15 cellular contexts compared by ENCODE assay signal in the genomic region with DNA sequence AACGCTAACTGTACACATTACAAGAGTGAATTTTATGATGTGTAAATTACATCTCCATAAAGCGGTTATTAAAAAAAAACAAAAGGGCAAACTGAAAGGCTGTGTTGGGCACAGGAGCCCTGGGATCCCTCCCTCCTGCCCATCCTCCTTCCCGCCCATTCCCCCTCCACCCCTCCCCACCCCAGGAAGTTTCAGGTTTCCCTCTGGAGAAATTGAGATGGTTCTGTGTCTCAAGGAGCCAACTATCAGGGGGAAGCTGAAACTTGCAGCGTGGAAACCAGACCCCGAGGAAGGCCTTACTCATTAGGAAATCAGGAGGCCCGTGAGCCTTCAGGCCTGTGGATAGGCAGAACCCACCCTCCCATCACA. TPM values are rescaled to one million over a fixed set of nuclear protein-coding genes. Genes with fewer than 3 reads are reported as not detected.
DNase-seq lines count a peak whose midpoint lies in the region; ATAC-seq and TF ChIP-seq lines count a peak whose summit lies in the region.
"Had no signal": no experiment of that assay in that cellular context is flagged by ENCODE, and none has a peak within 500 bp of the region (broad histone marks: within the 10 kb centered on the region; RNA-seq: fewer than 3 reads in every experiment).

No MANE protein-coding gene starts in this region.

- TF ChIP-seq CTCF in HEK293 (tag by site-specific recombination; IDR thresholded peaks at IDR 0.05) (no peak), astrocyte of the spinal cord (IDR thresholded peaks at IDR 0.05; ENCODE audit: low read depth, low read length) (no peak), psoas muscle (IDR thresholded peaks at IDR 0.05) (no peak)

- H3K36me3 ChIP-seq in HEK293 (ENCODE audit: control insufficient read depth in 2 of 2, insufficient read depth in 1 of 2, low read length in 2 of 2): peaks cover 22 to 63% of the 10 kb centered on the region in 2 experiments; a peak in 2 of 3 replicates
- peaks cover 0 to 61% of the 10 kb centered on the region in 2 donors for H3K36me3 ChIP-seq in psoas muscle (ENCODE audit: insufficient read depth in 1 of 2, low read depth in 1 of 2)

- H3K27ac ChIP-seq in HEK293 (ENCODE audit: extremely low read depth, low read depth, low read length) (peak overlapping the region; percentile 53; the same call in 1 of the 2 replicates), psoas muscle (peak overlapping the region; percentile 79)
- H3K27ac ChIP-seq: pancreas, SJCRH30 had no signal

- H3K9me3 ChIP-seq in HEK293 (ENCODE audit: control insufficient read depth, insufficient read depth, low read depth, low read length) (no peaks in the 10 kb centered on the region), psoas muscle (no peaks in the 10 kb centered on the region)
- H3K9me3 ChIP-seq: pancreas, SJCRH30 had no signal

- peak; percentile 45 for DNase-seq in astrocyte of the spinal cord (ENCODE audit: low read depth, low spot score)
- peak; percentile 67 for DNase-seq in iris pigment epithelial cell (ENCODE audit: low read depth)
- no peak for DNase-seq in psoas muscle
- DNase-seq in A172 (ENCODE audit: low spot score): no peak
- DNase-seq in activated CD4-positive, alpha-beta T cell treated with anti-CD3 and anti-CD28 coated beads, Interleukin-2, amount 50 U/mL, for 1 hour: no peak
- no peak for DNase-seq in stimulated activated naive CD4-positive, alpha-beta T cell (lab: John Stamatoyannopoulos, UW)
- DNase-seq: activated T-cell treated with anti-CD3 and anti-CD28 coated beads, Interleukin-2, amount 50 U/mL, for 48 hours; caudate nucleus; midbrain; NCI-H1436; NCI-H446; SJCRH30 had no signal

- intact Hi-C loops in psoas muscle (cut with DNase I): no loop called here

- no peak overlapping the region for H3K4me3 ChIP-seq in HEK293 (ENCODE audit: low read depth, low read length)
- H3K4me3 ChIP-seq in astrocyte of the spinal cord (ENCODE audit: low read depth, low read length): no peak overlapping the region
- no peak overlapping the region for H3K4me3 ChIP-seq in psoas muscle
- H3K4me3 ChIP-seq: pancreas, SJCRH30 had no signal

- 25 to 45% (median 30%) methylated on average over 6 of the region's 6 CpGs for whole genome bisulfite sequencing in psoas muscle, 3 donors

- H3K4me1 ChIP-seq in HEK293 (ENCODE audit: control insufficient read depth, insufficient read depth, low read length): peaks cover 4% of the 10 kb centered on the region; the same call in 1 of the 2 replicates
- H3K4me1 ChIP-seq in psoas muscle: peaks cover 49% of the 10 kb centered on the region
- H3K4me1 ChIP-seq: SJCRH30 had no signal

- in situ Hi-C loops in astrocyte of the spinal cord (cut with HindIII; ENCODE audit: low sequenced_read_pairs): no loop called here

- POLR2A ChIA-PET in HEK293 (lab: Yijun Ruan, JAX): no interaction called here

- CTCF ChIA-PET in HEK293 (lab: Yijun Ruan, JAX): no interaction called here

- no peaks in the 10 kb centered on the region for H3K27me3 ChIP-seq in psoas muscle (ENCODE audit: insufficient read depth in 3 of 3, low read length in 2 of 3)
- H3K27me3 ChIP-seq: pancreas, SJCRH30 had no signal

- ATAC-seq in psoas muscle (peak; percentile 50 to 70 (median 61)), HG03175 (IDR thresholded peaks at IDR 0.05; ENCODE audit: unreplicated experiment) (no peak)
- ATAC-seq: pancreas had no signal

TF ChIP-seq in HEK293, 187 proteins besides CTCF, POLR2A, EP300 and RAD21:
- peak; percentile 77 for TF ChIP-seq ZBTB8A (tag by site-specific recombination; IDR thresholded peaks at IDR 0.05)
- TF ChIP-seq, protein P1, sequence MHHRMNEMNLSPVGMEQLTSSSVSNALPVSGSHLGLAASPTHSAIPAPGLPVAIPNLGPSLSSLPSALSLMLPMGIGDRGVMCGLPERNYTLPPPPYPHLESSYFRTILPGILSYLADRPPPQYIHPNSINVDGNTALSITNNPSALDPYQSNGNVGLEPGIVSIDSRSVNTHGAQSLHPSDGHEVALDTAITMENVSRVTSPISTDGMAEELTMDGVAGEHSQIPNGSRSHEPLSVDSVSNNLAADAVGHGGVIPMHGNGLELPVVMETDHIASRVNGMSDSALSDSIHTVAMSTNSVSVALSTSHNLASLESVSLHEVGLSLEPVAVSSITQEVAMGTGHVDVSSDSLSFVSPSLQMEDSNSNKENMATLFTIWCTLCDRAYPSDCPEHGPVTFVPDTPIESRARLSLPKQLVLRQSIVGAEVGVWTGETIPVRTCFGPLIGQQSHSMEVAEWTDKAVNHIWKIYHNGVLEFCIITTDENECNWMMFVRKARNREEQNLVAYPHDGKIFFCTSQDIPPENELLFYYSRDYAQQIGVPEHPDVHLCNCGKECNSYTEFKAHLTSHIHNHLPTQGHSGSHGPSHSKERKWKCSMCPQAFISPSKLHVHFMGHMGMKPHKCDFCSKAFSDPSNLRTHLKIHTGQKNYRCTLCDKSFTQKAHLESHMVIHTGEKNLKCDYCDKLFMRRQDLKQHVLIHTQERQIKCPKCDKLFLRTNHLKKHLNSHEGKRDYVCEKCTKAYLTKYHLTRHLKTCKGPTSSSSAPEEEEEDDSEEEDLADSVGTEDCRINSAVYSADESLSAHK (tag by site-specific recombination; IDR thresholded peaks at IDR 0.05): peak; percentile 77
- TF ChIP-seq ZNF549 (tag by site-specific recombination; IDR thresholded peaks at IDR 0.05): no peak
- TF ChIP-seq ZFP37 (tag by site-specific recombination; IDR thresholded peaks at IDR 0.05): no peak
- TF ChIP-seq, protein P2, sequence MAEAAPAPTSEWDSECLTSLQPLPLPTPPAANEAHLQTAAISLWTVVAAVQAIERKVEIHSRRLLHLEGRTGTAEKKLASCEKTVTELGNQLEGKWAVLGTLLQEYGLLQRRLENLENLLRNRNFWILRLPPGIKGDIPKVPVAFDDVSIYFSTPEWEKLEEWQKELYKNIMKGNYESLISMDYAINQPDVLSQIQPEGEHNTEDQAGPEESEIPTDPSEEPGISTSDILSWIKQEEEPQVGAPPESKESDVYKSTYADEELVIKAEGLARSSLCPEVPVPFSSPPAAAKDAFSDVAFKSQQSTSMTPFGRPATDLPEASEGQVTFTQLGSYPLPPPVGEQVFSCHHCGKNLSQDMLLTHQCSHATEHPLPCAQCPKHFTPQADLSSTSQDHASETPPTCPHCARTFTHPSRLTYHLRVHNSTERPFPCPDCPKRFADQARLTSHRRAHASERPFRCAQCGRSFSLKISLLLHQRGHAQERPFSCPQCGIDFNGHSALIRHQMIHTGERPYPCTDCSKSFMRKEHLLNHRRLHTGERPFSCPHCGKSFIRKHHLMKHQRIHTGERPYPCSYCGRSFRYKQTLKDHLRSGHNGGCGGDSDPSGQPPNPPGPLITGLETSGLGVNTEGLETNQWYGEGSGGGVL (tag by site-specific recombination; IDR thresholded peaks at IDR 0.05): 0 out of 2 replicates have a peak, but pooled peaks have one; percentile 15

RNA-seq across cellular contexts. Expression of gene MLLT1, which starts 15.7 kb away (rescaled TPM):
- total RNA-seq in psoas muscle: 10 to 100 TPM; 35.8 to 51.7 (median 44.0) TPM
- polyA plus RNA-seq in psoas muscle: 10 to 100 TPM; 24.2 to 34.2 (median 25.2) TPM
- 14.4 and 16.1 TPM in 2 replicates for total RNA-seq in A172 (2014; rRNA removed; shearing (Covaris generic))

Comparison
In these comparisons a context has a peak if more than half of its experiments do, and no peak if none do; other contexts are left out.
1. DNase-seq: peak in astrocyte of the spinal cord (single experiment) and iris pigment epithelial cell (single experiment); none in psoas muscle (0 of 2), A172 (single experiment), activated CD4-positive, alpha-beta T cell treated with anti-CD3 and anti-CD28 coated beads, Interleukin-2, amount 50 U/mL, for 1 hour (single experiment) and stimulated activated naive CD4-positive, alpha-beta T cell (0 of 6).